In the genomic region with DNA sequence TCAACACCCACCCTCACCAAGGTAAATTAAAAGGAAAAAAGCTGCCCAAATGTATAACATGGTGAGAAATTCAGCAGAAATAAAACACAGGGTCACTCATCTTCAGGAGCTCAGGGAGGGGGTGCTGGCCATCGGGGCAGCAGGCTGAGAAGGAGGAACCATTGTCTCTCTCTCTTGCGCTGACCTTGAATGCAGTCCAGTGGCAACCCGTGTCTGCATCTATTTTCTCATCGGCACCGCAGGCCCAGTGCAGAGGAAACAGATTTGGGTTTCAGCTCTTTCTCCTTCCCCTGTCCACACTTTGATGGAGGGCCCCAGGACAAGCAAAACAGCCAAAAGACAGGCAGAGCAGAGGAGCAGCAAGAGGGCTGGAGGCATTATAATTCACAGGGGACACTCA, we compare ENCODE assay signal across 1 cellular context.
TF ChIP-seq lines count a peak whose summit lies in the region.

No MANE protein-coding gene starts in this region.

TF ChIP-seq in GM23338, 12 proteins besides CTCF, POLR2A, EP300 and RAD21 (continued from another document):
- TF ChIP-seq, protein P1, sequence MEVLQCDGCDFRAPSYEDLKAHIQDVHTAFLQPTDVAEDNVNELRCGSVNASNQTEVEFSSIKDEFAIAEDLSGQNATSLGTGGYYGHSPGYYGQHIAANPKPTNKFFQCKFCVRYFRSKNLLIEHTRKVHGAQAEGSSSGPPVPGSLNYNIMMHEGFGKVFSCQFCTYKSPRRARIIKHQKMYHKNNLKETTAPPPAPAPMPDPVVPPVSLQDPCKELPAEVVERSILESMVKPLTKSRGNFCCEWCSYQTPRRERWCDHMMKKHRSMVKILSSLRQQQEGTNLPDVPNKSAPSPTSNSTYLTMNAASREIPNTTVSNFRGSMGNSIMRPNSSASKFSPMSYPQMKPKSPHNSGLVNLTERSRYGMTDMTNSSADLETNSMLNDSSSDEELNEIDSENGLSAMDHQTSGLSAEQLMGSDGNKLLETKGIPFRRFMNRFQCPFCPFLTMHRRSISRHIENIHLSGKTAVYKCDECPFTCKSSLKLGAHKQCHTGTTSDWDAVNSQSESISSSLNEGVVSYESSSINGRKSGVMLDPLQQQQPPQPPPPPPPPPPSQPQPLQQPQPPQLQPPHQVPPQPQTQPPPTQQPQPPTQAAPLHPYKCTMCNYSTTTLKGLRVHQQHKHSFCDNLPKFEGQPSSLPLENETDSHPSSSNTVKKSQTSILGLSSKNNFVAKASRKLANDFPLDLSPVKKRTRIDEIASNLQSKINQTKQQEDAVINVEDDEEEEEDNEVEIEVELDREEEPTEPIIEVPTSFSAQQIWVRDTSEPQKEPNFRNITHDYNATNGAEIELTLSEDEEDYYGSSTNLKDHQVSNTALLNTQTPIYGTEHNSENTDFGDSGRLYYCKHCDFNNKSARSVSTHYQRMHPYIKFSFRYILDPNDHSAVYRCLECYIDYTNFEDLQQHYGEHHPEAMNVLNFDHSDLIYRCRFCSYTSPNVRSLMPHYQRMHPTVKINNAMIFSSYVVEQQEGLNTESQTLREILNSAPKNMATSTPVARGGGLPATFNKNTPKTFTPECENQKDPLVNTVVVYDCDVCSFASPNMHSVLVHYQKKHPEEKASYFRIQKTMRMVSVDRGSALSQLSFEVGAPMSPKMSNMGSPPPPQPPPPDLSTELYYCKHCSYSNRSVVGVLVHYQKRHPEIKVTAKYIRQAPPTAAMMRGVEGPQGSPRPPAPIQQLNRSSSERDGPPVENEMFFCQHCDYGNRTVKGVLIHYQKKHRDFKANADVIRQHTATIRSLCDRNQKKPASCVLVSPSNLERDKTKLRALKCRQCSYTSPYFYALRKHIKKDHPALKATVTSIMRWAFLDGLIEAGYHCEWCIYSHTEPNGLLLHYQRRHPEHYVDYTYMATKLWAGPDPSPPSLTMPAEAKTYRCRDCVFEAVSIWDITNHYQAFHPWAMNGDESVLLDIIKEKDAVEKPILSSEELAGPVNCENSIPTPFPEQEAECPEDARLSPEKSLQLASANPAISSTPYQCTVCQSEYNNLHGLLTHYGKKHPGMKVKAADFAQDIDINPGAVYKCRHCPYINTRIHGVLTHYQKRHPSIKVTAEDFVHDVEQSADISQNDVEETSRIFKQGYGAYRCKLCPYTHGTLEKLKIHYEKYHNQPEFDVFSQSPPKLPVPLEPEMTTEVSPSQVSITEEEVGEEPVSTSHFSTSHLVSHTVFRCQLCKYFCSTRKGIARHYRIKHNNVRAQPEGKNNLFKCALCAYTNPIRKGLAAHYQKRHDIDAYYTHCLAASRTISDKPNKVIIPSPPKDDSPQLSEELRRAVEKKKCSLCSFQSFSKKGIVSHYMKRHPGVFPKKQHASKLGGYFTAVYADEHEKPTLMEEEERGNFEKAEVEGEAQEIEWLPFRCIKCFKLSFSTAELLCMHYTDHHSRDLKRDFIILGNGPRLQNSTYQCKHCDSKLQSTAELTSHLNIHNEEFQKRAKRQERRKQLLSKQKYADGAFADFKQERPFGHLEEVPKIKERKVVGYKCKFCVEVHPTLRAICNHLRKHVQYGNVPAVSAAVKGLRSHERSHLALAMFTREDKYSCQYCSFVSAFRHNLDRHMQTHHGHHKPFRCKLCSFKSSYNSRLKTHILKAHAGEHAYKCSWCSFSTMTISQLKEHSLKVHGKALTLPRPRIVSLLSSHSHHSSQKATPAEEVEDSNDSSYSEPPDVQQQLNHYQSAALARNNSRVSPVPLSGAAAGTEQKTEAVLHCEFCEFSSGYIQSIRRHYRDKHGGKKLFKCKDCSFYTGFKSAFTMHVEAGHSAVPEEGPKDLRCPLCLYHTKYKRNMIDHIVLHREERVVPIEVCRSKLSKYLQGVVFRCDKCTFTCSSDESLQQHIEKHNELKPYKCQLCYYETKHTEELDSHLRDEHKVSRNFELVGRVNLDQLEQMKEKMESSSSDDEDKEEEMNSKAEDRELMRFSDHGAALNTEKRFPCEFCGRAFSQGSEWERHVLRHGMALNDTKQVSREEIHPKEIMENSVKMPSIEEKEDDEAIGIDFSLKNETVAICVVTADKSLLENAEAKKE (CRISPR knock-in tag; IDR thresholded peaks at IDR 0.05) = no peak
